In genomic region chr5:80245986-80246781, GRCh38 we compare ENCODE assay signal across 10 cellular contexts. TPM values are rescaled to one million over a fixed set of nuclear protein-coding genes. Genes with fewer than 3 reads are reported as not detected.
DNase-seq lines count a peak whose midpoint lies in the region; ATAC-seq and TF ChIP-seq lines count a peak whose summit lies in the region.
"Had no signal": no experiment of that assay in that cellular context is flagged by ENCODE, and none has a peak within 500 bp of the region (broad histone marks: within the 10 kb centered on the region; RNA-seq: fewer than 3 reads in every experiment).

No MANE protein-coding gene starts in this region.

- peak overlapping the region; percentile 23 for H3K4me3 Mint-ChIP-seq in activated T-helper 1 cell treated with anti-CD3 and anti-CD28 coated beads, Interleukin-12 subunit alpha, Interleukin-12 subunit beta, Interleukin-2, Interleukin-4 antibody, amounts not matched to agents 30 ng/mL and 10 ng/mL and 1 ng/mL, durations not matched to agents 14 hours and 24 hours and 36 hours
- H3K4me3 Mint-ChIP-seq in stimulated activated effector memory CD8-positive, alpha-beta T cell treated with anti-CD3 and anti-CD28 coated beads, Interleukin-12 subunit alpha, Interleukin-12 subunit beta, amount 100 ng/mL, for 72 hours: peak overlapping the region; percentile 45

- DNase-seq in DMS 273 (lab: John Stamatoyannopoulos, UW; ENCODE audit: unreplicated experiment): peak; percentile 15
- no peak for DNase-seq in DMS 273 treated with DMSO at 0.1 percent for 48 hours (lab: John Stamatoyannopoulos, UW)
- DNase-seq in activated T-helper 1 cell treated with anti-CD3 and anti-CD28 coated beads, Interleukin-12 subunit alpha, Interleukin-12 subunit beta, Interleukin-2, Interleukin-4 antibody, amounts not matched to agents 30 ng/mL and 10 ng/mL and 1 ng/mL, durations not matched to agents 14 hours and 24 hours and 36 hours (ENCODE audit: low spot score): no peak
- DNase-seq in cardiac muscle cell (ENCODE audit: low read depth in 1 of 2, low spot score in 1 of 2): peak in 1 of 2 donors; percentile 81
- no peak for DNase-seq in stimulated activated effector memory CD8-positive, alpha-beta T cell treated with anti-CD3 and anti-CD28 coated beads, Interleukin-12 subunit alpha, Interleukin-12 subunit beta, amount 100 ng/mL, for 72 hours (ENCODE audit: low spot score in 2 of 2)
- DNase-seq in stimulated activated naive CD4-positive, alpha-beta T cell (lab: John Stamatoyannopoulos, UW): no peak
- no peak for DNase-seq in middle frontal gyrus (ENCODE audit: extremely low spot score, low spot score)
- no peak for DNase-seq in NCI-H524 treated with DMSO at 0.1 percent for 48 hours (lab: John Stamatoyannopoulos, UW)
- DNase-seq: 8988T, mucosa of descending colon had no signal

- H3K9me3 Mint-ChIP-seq in activated T-helper 1 cell treated with anti-CD3 and anti-CD28 coated beads, Interleukin-12 subunit alpha, Interleukin-12 subunit beta, Interleukin-2, Interleukin-4 antibody, amounts not matched to agents 30 ng/mL and 10 ng/mL and 1 ng/mL, durations not matched to agents 14 hours and 24 hours and 36 hours: peaks cover 24% of the 10 kb centered on the region
- H3K9me3 Mint-ChIP-seq in stimulated activated effector memory CD8-positive, alpha-beta T cell treated with anti-CD3 and anti-CD28 coated beads, Interleukin-12 subunit alpha, Interleukin-12 subunit beta, amount 100 ng/mL, for 72 hours: peaks cover 11% of the 10 kb centered on the region

- no peaks in the 10 kb centered on the region for H3K36me3 ChIP-seq in cardiac muscle cell

- H3K4me1 ChIP-seq in cardiac muscle cell (ENCODE audit: low read depth): peaks cover 17% of the 10 kb centered on the region

- H3K27ac Mint-ChIP-seq in activated T-helper 1 cell treated with anti-CD3 and anti-CD28 coated beads, Interleukin-12 subunit alpha, Interleukin-12 subunit beta, Interleukin-2, Interleukin-4 antibody, amounts not matched to agents 30 ng/mL and 10 ng/mL and 1 ng/mL, durations not matched to agents 14 hours and 24 hours and 36 hours: peak overlapping the region; percentile 87
- H3K27ac Mint-ChIP-seq in stimulated activated effector memory CD8-positive, alpha-beta T cell treated with anti-CD3 and anti-CD28 coated beads, Interleukin-12 subunit alpha, Interleukin-12 subunit beta, amount 100 ng/mL, for 72 hours: peak overlapping the region; percentile 7

- intact Hi-C loops in activated T-helper 1 cell treated with anti-CD3 and anti-CD28 coated beads, Interleukin-12 subunit alpha, Interleukin-12 subunit beta, Interleukin-2, Interleukin-4 antibody, amounts not matched to agents 30 ng/mL and 10 ng/mL and 1 ng/mL, durations not matched to agents 14 hours and 24 hours and 36 hours (cut with micrococcal nuclease): loop anchor here (1.0 to 5.0 kb wide), 5 partner anchors 12 to 626 kb away; partner anchors contain the start of gene MTX3

- no peak for ATAC-seq in stimulated activated effector memory CD8-positive, alpha-beta T cell treated with anti-CD3 and anti-CD28 coated beads, Interleukin-12 subunit alpha, Interleukin-12 subunit beta, amount 100 ng/mL, for 72 hours

- H3K4me3 ChIP-seq in cardiac muscle cell: no peak overlapping the region
- H3K4me3 ChIP-seq: mucosa of descending colon had no signal

- TF ChIP-seq CTCF in cardiac muscle cell (IDR thresholded peaks at IDR 0.05; ENCODE audit: low read depth, low read length): no peak

- no peaks in the 10 kb centered on the region for H3K27me3 ChIP-seq in cardiac muscle cell

- no peaks in the 10 kb centered on the region for H3K27me3 Mint-ChIP-seq in activated T-helper 1 cell treated with anti-CD3 and anti-CD28 coated beads, Interleukin-12 subunit alpha, Interleukin-12 subunit beta, Interleukin-2, Interleukin-4 antibody, amounts not matched to agents 30 ng/mL and 10 ng/mL and 1 ng/mL, durations not matched to agents 14 hours and 24 hours and 36 hours (ENCODE audit: insufficient read depth)

- peaks cover 43% of the 10 kb centered on the region for H3K4me1 Mint-ChIP-seq in activated T-helper 1 cell treated with anti-CD3 and anti-CD28 coated beads, Interleukin-12 subunit alpha, Interleukin-12 subunit beta, Interleukin-2, Interleukin-4 antibody, amounts not matched to agents 30 ng/mL and 10 ng/mL and 1 ng/mL, durations not matched to agents 14 hours and 24 hours and 36 hours (ENCODE audit: low read depth)
- peaks cover 46% of the 10 kb centered on the region for H3K4me1 Mint-ChIP-seq in stimulated activated effector memory CD8-positive, alpha-beta T cell treated with anti-CD3 and anti-CD28 coated beads, Interleukin-12 subunit alpha, Interleukin-12 subunit beta, amount 100 ng/mL, for 72 hours

- H3K27ac ChIP-seq in cardiac muscle cell: peak overlapping the region; percentile 76

- H3K9me3 ChIP-seq in cardiac muscle cell (ENCODE audit: low read depth): no peaks in the 10 kb centered on the region

- peaks cover 37% of the 10 kb centered on the region for H3K36me3 Mint-ChIP-seq in activated T-helper 1 cell treated with anti-CD3 and anti-CD28 coated beads, Interleukin-12 subunit alpha, Interleukin-12 subunit beta, Interleukin-2, Interleukin-4 antibody, amounts not matched to agents 30 ng/mL and 10 ng/mL and 1 ng/mL, durations not matched to agents 14 hours and 24 hours and 36 hours (ENCODE audit: low read depth)
- peaks cover 17% of the 10 kb centered on the region for H3K36me3 Mint-ChIP-seq in stimulated activated effector memory CD8-positive, alpha-beta T cell treated with anti-CD3 and anti-CD28 coated beads, Interleukin-12 subunit alpha, Interleukin-12 subunit beta, amount 100 ng/mL, for 72 hours

RNA-seq across cellular contexts. Expression of gene SERINC5, which starts 9.7 kb away (rescaled TPM):
- total RNA-seq in activated T-helper 1 cell treated with anti-CD3 and anti-CD28 coated beads, Interleukin-12 subunit alpha, Interleukin-12 subunit beta, Interleukin-2, Interleukin-4 antibody, amounts not matched to agents 30 ng/mL and 10 ng/mL and 1 ng/mL, durations not matched to agents 14 hours and 24 hours and 36 hours: 21.2 and 22.8 TPM in 2 replicates
- 21.2 and 33.6 TPM in 2 replicates for total RNA-seq in cardiac muscle cell
- 10.8 and 17.9 TPM in 2 replicates for polyA plus RNA-seq in cardiac muscle cell
